Comparison of ENCODE assay signal across 31 cellular contexts in genomic region chr10:5509691-5510090, GRCh38. TPM values are rescaled to one million over a fixed set of nuclear protein-coding genes. Genes with fewer than 3 reads are reported as not detected.
"Had no signal": no experiment of that assay in that cellular context is flagged by ENCODE, and none has a peak within 500 bp of the region (broad histone marks: within the 10 kb centered on the region; RNA-seq: fewer than 3 reads in every experiment).

No MANE protein-coding gene starts in this region.

- H3K9me3 Mint-ChIP-seq: activated CD4-positive, alpha-beta memory T cell treated with anti-CD3 and anti-CD28 coated beads, Interleukin-2, amount 10 ng/mL, durations not matched to agents 7 days and 5 days; activated CD4-positive, alpha-beta T cell treated with anti-CD3 and anti-CD28 coated beads, Interleukin-2, amount 10 ng/mL, durations not matched to agents 7 days and 5 days; activated naive CD4-positive, alpha-beta T cell treated with anti-CD3 and anti-CD28 coated beads, Interleukin-2, amount 50 U/mL, for 72 hours; activated T-cell treated with anti-CD3 and anti-CD28 coated beads, Interleukin-2, amount 50 U/mL, for 24 hours; central memory CD8-positive, alpha-beta T cell; memory B cell; naive thymus-derived CD4-positive, alpha-beta T cell; stimulated activated naive CD8-positive, alpha-beta T cell treated with anti-CD3 and anti-CD28 coated beads, Interleukin-15, Interleukin-2, amounts not matched to agents 100 ng/mL and 50 ng/mL, for 24 hours; WTC11 had no signal

- H3K4me1 Mint-ChIP-seq: central memory CD8-positive, alpha-beta T cell; memory B cell had no signal

- H3K27ac ChIP-seq: colonic mucosa, epithelial cell of prostate, gastrocnemius medialis, parathyroid adenoma had no signal

- H3K9me3 ChIP-seq: colonic mucosa, gastrocnemius medialis had no signal

- H3K36me3 Mint-ChIP-seq: activated naive CD4-positive, alpha-beta T cell treated with anti-CD3 and anti-CD28 coated beads, Interleukin-2, amount 50 U/mL, for 72 hours; memory B cell; WTC11 had no signal

- DNase-seq: activated CD4-positive, alpha-beta memory T cell treated with anti-CD3 and anti-CD28 coated beads, Interleukin-2, amount 10 ng/mL, durations not matched to agents 7 days and 5 days; activated CD4-positive, alpha-beta T cell treated with anti-CD3 and anti-CD28 coated beads for 1 hour; activated CD4-positive, alpha-beta T cell treated with anti-CD3 and anti-CD28 coated beads, Interleukin-2, amount 10 ng/mL, durations not matched to agents 7 days and 5 days; activated CD8-positive, alpha-beta memory T cell treated with anti-CD3 and anti-CD28 coated beads, Interleukin-2, amount 50 U/mL, for 48 hours; activated gamma-delta T cell treated with Interleukin-2 at 50 U/mL for 16 hours; activated T-cell treated with anti-CD3 and anti-CD28 coated beads, Interleukin-2, amount 50 U/mL, for 24 hours; anterior cingulate cortex; colonic mucosa; effector CD8-positive, alpha-beta T cell; gastrocnemius medialis; left colon; midbrain; naive thymus-derived CD4-positive, alpha-beta T cell; nucleus accumbens; stimulated activated CD4-positive, alpha-beta T cell treated with anti-CD3 and anti-CD28 coated beads, Interleukin-12 subunit alpha, Interleukin-12 subunit beta, amount 100 ng/mL, for 4 hours; stimulated activated CD4-positive, alpha-beta T cell treated with anti-CD3 and anti-CD28 coated beads, Interleukin-4, amount 100 ng/mL, for 1 hour had no signal

- H3K27me3 ChIP-seq: colonic mucosa, gastrocnemius medialis, hepatocyte had no signal

- H3K27ac Mint-ChIP-seq: activated CD4-positive, alpha-beta memory T cell treated with anti-CD3 and anti-CD28 coated beads, Interleukin-2, amount 10 ng/mL, durations not matched to agents 7 days and 5 days; activated CD4-positive, alpha-beta T cell treated with anti-CD3 and anti-CD28 coated beads, Interleukin-2, amount 10 ng/mL, durations not matched to agents 7 days and 5 days; activated naive CD4-positive, alpha-beta T cell treated with anti-CD3 and anti-CD28 coated beads, Interleukin-2, amount 50 U/mL, for 72 hours; activated T-cell treated with anti-CD3 and anti-CD28 coated beads, Interleukin-2, amount 50 U/mL, for 24 hours; memory B cell; stimulated activated naive CD8-positive, alpha-beta T cell treated with anti-CD3 and anti-CD28 coated beads, Interleukin-15, Interleukin-2, amounts not matched to agents 100 ng/mL and 50 ng/mL, for 24 hours; WTC11 had no signal

- H3K4me1 ChIP-seq: colonic mucosa, gastrocnemius medialis, parathyroid adenoma had no signal

- ATAC-seq: activated naive CD4-positive, alpha-beta T cell treated with anti-CD3 and anti-CD28 coated beads, Interleukin-2, amount 50 U/mL, for 72 hours; gastrocnemius medialis; left colon; naive thymus-derived CD4-positive, alpha-beta T cell; right cardiac atrium; WTC11 had no signal

- H3K4me3 Mint-ChIP-seq: activated CD4-positive, alpha-beta memory T cell treated with anti-CD3 and anti-CD28 coated beads, Interleukin-2, amount 10 ng/mL, durations not matched to agents 7 days and 5 days; activated CD4-positive, alpha-beta T cell treated with anti-CD3 and anti-CD28 coated beads, Interleukin-2, amount 10 ng/mL, durations not matched to agents 7 days and 5 days; activated T-cell treated with anti-CD3 and anti-CD28 coated beads, Interleukin-2, amount 50 U/mL, for 24 hours; central memory CD8-positive, alpha-beta T cell; memory B cell; naive thymus-derived CD4-positive, alpha-beta T cell; stimulated activated naive CD8-positive, alpha-beta T cell treated with anti-CD3 and anti-CD28 coated beads, Interleukin-15, Interleukin-2, amounts not matched to agents 100 ng/mL and 50 ng/mL, for 24 hours; WTC11 had no signal

- H3K36me3 ChIP-seq: colonic mucosa, gastrocnemius medialis had no signal

- H3K4me3 ChIP-seq: colonic mucosa, gastrocnemius medialis, hepatocyte had no signal

RNA-seq across cellular contexts. Expression of gene CALML5, which starts 10.3 kb away (rescaled TPM):
- total RNA-seq: activated CD4-positive, alpha-beta memory T cell treated with anti-CD3 and anti-CD28 coated beads, Interleukin-2, amount 10 ng/mL, durations not matched to agents 7 days and 5 days; activated CD4-positive, alpha-beta T cell treated with anti-CD3 and anti-CD28 coated beads, Interleukin-2, amount 10 ng/mL, durations not matched to agents 7 days and 5 days; activated naive CD4-positive, alpha-beta T cell treated with anti-CD3 and anti-CD28 coated beads, Interleukin-2, amount 50 U/mL, for 72 hours; colonic mucosa; dermis microvascular lymphatic vessel endothelial cell; gastrocnemius medialis; hepatocyte; left colon; liver; naive thymus-derived CD4-positive, alpha-beta T cell; right cardiac atrium; subcutaneous adipose tissue; T-helper 1 cell treated with Interleukin-12 subunit alpha and Interleukin-12 subunit beta and Interleukin-4 antibody, amounts not matched to agents 30 ng/mL and 1 ng/mL, for 36 hours; urinary bladder; WTC11 had no signal
- polyA plus RNA-seq: hepatocyte; liver; naive thymus-derived CD4-positive, alpha-beta T cell; neural cell; right cardiac atrium; urinary bladder had no signal

RNA-seq across cellular contexts. Expression of gene CALML3, which starts 15.1 kb away (rescaled TPM):
- total RNA-seq: activated CD4-positive, alpha-beta memory T cell treated with anti-CD3 and anti-CD28 coated beads, Interleukin-2, amount 10 ng/mL, durations not matched to agents 7 days and 5 days; activated CD4-positive, alpha-beta T cell treated with anti-CD3 and anti-CD28 coated beads, Interleukin-2, amount 10 ng/mL, durations not matched to agents 7 days and 5 days; activated naive CD4-positive, alpha-beta T cell treated with anti-CD3 and anti-CD28 coated beads, Interleukin-2, amount 50 U/mL, for 72 hours; dermis microvascular lymphatic vessel endothelial cell; gastrocnemius medialis; hepatocyte; liver; naive thymus-derived CD4-positive, alpha-beta T cell; right cardiac atrium; subcutaneous adipose tissue; T-helper 1 cell treated with Interleukin-12 subunit alpha and Interleukin-12 subunit beta and Interleukin-4 antibody, amounts not matched to agents 30 ng/mL and 1 ng/mL, for 36 hours; urinary bladder; WTC11 had no signal
- polyA plus RNA-seq: hepatocyte; liver; naive thymus-derived CD4-positive, alpha-beta T cell; neural cell; right cardiac atrium; urinary bladder had no signal
